In genomic region chrX:140504371-140505324, GRCh38 we compare ENCODE assay signal across 1 cellular context.
TF ChIP-seq lines count a peak whose summit lies in the region.

Gene SOX3 (minus strand): TSS chrX:140505069. CDS start chrX:140505060, 9 bp downstream.

TF ChIP-seq in IMR-90, 13 proteins besides CTCF, POLR2A, EP300 and RAD21:
- TF ChIP-seq USF2 (IDR thresholded peaks at IDR 0.05; ENCODE audit: low read depth, low read length) (no peak), CHD1 (IDR thresholded peaks at IDR 0.05; ENCODE audit: low read depth, low read length) (no peak), SMC3 (IDR thresholded peaks at IDR 0.05; ENCODE audit: low read depth, low read length) (no peak), RCOR1 (IDR thresholded peaks at IDR 0.05; ENCODE audit: insufficient replicate concordance, low read length) (no peak), CEBPB (IDR thresholded peaks at IDR 0.05; ENCODE audit: low read depth, low read length) (no peak), FOS (IDR thresholded peaks at IDR 0.05; ENCODE audit: low read depth, low read length) (no peak), MXI1 (IDR thresholded peaks at IDR 0.05; ENCODE audit: borderline replicate concordance, low read depth, low read length) (no peak), ELK1 (IDR thresholded peaks at IDR 0.05; ENCODE audit: borderline replicate concordance, low read depth, low read length) (no peak)
TF ChIP-seq in IMR-90: peak in this region for 0.
